In genomic region chr10:88138319-88138848, GRCh38 we compare ENCODE assay signal across 10 cellular contexts.
DNase-seq lines count a peak whose midpoint lies in the region; ATAC-seq and TF ChIP-seq lines count a peak whose summit lies in the region.
"Had no signal": no experiment of that assay in that cellular context is flagged by ENCODE, and none has a peak within 500 bp of the region (broad histone marks: within the 10 kb centered on the region; RNA-seq: fewer than 3 reads in every experiment).

No MANE protein-coding gene starts in this region.

- H3K4me3 Mint-ChIP-seq in natural killer cell: no peak overlapping the region

- no peak for TF ChIP-seq CTCF in natural killer cell (IDR thresholded peaks at IDR 0.05)

- H3K4me1 Mint-ChIP-seq in natural killer cell: peaks cover 23% of the 10 kb centered on the region in 2 donors

- H3K36me3 Mint-ChIP-seq in natural killer cell: no peaks in the 10 kb centered on the region

- peaks cover 0 to 14% of the 10 kb centered on the region in 2 donors for H3K27me3 Mint-ChIP-seq in natural killer cell (ENCODE audit: low read depth in 2 of 2)

- peak; percentile 91 for ATAC-seq in GM19035 (IDR thresholded peaks at IDR 0.05; ENCODE audit: unreplicated experiment)
- ATAC-seq in GM21737 (IDR thresholded peaks at IDR 0.05; ENCODE audit: unreplicated experiment): peak; percentile 86
- ATAC-seq in HG03442 (IDR thresholded peaks at IDR 0.05; ENCODE audit: unreplicated experiment): peak; percentile 90
- ATAC-seq in natural killer cell: peak; percentile 65 to 89 (median 72)

- H3K27ac Mint-ChIP-seq in natural killer cell: no peak overlapping the region

- no peak for DNase-seq in natural killer cell
- no peak for DNase-seq in activated CD4-positive, alpha-beta T cell treated with anti-CD3 and anti-CD28 coated beads, Interleukin-2, amount 50 U/mL, for 48 hours
- DNase-seq in hepatic stellate cell (ENCODE audit: low spot score): no peak
- DNase-seq in retina: no peak
- DNase-seq: aorta; EL; stimulated activated CD4-positive, alpha-beta T cell treated with anti-CD3 and anti-CD28 coated beads, Interleukin-4, amount 100 ng/mL, for 1 hour had no signal

- H3K9me3 Mint-ChIP-seq in natural killer cell: peaks cover 0 to 3% of the 10 kb centered on the region in 2 donors

- intact Hi-C loops in natural killer cell (cut with micrococcal nuclease): no loop called here
